ENCODE assay signal across 2 cellular contexts in genomic region chr7:47330026-47330425, GRCh38.
TF ChIP-seq lines count a peak whose summit lies in the region.

No MANE protein-coding gene starts in this region.

TF ChIP-seq in SK-N-SH, 30 proteins besides CTCF, POLR2A, EP300 and RAD21 (continued from another document):
- TF ChIP-seq ZBTB33 (IDR thresholded peaks at IDR 0.05; ENCODE audit: borderline replicate concordance, low read depth) (no peak), JUND (IDR thresholded peaks at IDR 0.05) (no peak), TAF1 (IDR thresholded peaks at IDR 0.05; ENCODE audit: borderline replicate concordance, low read depth, low read length) (no peak), USF2 (IDR thresholded peaks at IDR 0.05; ENCODE audit: borderline replicate concordance, low read depth, low read length) (no peak), RCOR1 (IDR thresholded peaks at IDR 0.05; ENCODE audit: low read length) (no peak)
TF ChIP-seq in SK-N-SH: peak in this region for 0.

TF ChIP-seq in SK-N-SH treated with all-trans-retinoic acid at 6 μM for 48 hours, 23 proteins besides CTCF, POLR2A, EP300 and RAD21 (continued from another document):
- no peak for TF ChIP-seq CREB5 (CRISPR knock-in tag; IDR thresholded peaks at IDR 0.05; ENCODE audit: low read depth)
